In the genomic region with DNA sequence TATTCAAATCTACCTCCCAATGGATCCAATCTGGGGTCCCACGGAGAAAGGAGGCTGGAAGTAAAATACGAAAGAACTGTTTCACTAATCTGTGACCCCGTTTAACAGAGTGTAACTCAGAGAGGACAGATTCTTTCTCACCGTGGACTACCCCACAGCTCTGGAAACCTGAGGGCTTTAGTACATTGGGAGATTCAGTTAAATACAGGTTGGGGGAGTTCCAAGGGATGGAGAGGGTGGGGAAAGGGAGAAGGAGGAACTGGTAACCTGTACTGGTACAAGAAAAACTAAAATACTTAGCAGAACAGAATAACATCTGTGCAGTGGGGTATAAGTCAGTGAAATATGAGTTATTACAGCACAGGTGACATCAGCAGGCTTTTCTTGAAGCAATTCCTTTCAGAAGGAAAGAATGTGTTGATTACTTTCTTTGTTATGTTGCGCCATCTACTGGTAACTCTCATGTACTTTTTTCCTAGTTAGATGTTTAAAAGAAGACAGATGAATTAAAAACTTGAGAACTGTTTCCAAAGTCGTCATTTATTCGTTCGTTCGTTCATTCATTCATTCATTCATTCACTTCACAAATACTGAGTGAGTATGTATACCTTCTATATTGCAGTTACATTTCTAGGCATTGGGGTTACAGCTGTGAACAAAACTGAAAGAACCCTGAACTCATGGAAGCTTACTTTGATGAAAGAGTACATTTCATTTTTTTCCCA, we compare ENCODE assay signal across 8 cellular contexts. TPM values are rescaled to one million over a fixed set of nuclear protein-coding genes. Genes with fewer than 3 reads are reported as not detected.
DNase-seq lines count a peak whose midpoint lies in the region; ATAC-seq and TF ChIP-seq lines count a peak whose summit lies in the region.

No MANE protein-coding gene starts in this region.

- no peak overlapping the region for H3K4me2 ChIP-seq in PC-9

- no peak overlapping the region for H3K4me3 ChIP-seq in PC-9

- TF ChIP-seq CTCF in LNCAP (IDR thresholded peaks at IDR 0.05) (peak; percentile 62), PC-9 (conservative IDR thresholded peaks at IDR 0.05) (peak; percentile 80)

- no peak overlapping the region for H3K27ac Mint-ChIP-seq in memory B cell

- H2AFZ ChIP-seq in PC-9 = no peak overlapping the region

- CTCF ChIA-PET in PC-9 (lab: Charles Lee) = interaction anchor here (0.6 to 1.9 kb wide), 9 partner anchors 10 to 198 kb away, joined by 3 to 10 read pairs (median 4); no protein-coding TSS in a partner anchor

- peak; percentile 41 for ATAC-seq in memory B cell (ENCODE audit: low read depth)

- no peaks in the 10 kb centered on the region for H3K4me1 Mint-ChIP-seq in memory B cell

- H3K4me3 Mint-ChIP-seq in memory B cell = no peak overlapping the region

- no peaks in the 10 kb centered on the region for H3K9me2 ChIP-seq in PC-9 (ENCODE audit: insufficient read depth)

- intact Hi-C loops in PC-9 (cut with micrococcal nuclease; ENCODE audit: unreplicated experiment) = loop anchor here (1.0 to 10.0 kb wide), 6 partner anchors 80 to 785 kb away; no protein-coding TSS in a partner anchor

- BruUV-seq in PC-9 (replicated peaks; lab: Mats Ljungman, UMichigan) = no TSS peak

- H3K9me3 Mint-ChIP-seq in memory B cell = peaks cover 2% of the 10 kb centered on the region

- no peaks in the 10 kb centered on the region for H4K20me1 ChIP-seq in PC-9 (ENCODE audit: insufficient read depth)

- in situ Hi-C loops in G401 (cut with HindIII; ENCODE audit: low sequenced_read_pairs) = no loop called here

- H3K27ac ChIP-seq in PC-9 = no peak overlapping the region

- H3K36me3 Mint-ChIP-seq in memory B cell = peaks cover 2% of the 10 kb centered on the region

- no peaks in the 10 kb centered on the region for H3K36me3 ChIP-seq in PC-9 (ENCODE audit: low read depth)

- peak; percentile 79 for DNase-seq in G401 (ENCODE audit: low spot score)
- DNase-seq in PC-9 = peak in 1 of 2 experiments; percentile 68
- DNase-seq in dermis microvascular lymphatic vessel endothelial cell (ENCODE audit: low read depth in 2 of 2) = peak; percentile 54 to 79
- DNase-seq in memory B cell (ENCODE audit: low spot score in 2 of 2) = peak in 1 of 2 donors; percentile 45
- no peak for DNase-seq in islet precursor cell
- no peak for DNase-seq in nucleus accumbens (lab: John Stamatoyannopoulos, UW)
- no peak for DNase-seq in activated CD4-positive, alpha-beta T cell treated with anti-CD3 and anti-CD28 coated beads, Interleukin-2, amount 50 U/mL, for 4 hours

- H3K9me3 ChIP-seq in PC-9 (ENCODE audit: insufficient read depth, low read depth) = no peaks in the 10 kb centered on the region

- no peaks in the 10 kb centered on the region for H3K79me2 ChIP-seq in PC-9 (ENCODE audit: low read depth)

- H3F3A ChIP-seq in PC-9 (ENCODE audit: insufficient read depth, low read depth) = no peaks in the 10 kb centered on the region

- H3K27me3 Mint-ChIP-seq in memory B cell = no peaks in the 10 kb centered on the region

- H3K4me1 ChIP-seq in PC-9 (replicated peaks; ENCODE audit: insufficient read depth) = no peaks in the 10 kb centered on the region

- POLR2A ChIA-PET in PC-9 (lab: Charles Lee; ENCODE audit: unreplicated experiment) = interaction anchor here (0.7 kb wide), 1 partner anchor 250 kb away, joined by 5 read pairs; no protein-coding TSS in a partner anchor

- no peaks in the 10 kb centered on the region for H3K27me3 ChIP-seq in PC-9 (ENCODE audit: insufficient read depth, low read depth)

RNA-seq across cellular contexts. Expression of a gene that starts 30.0 kb away (rescaled TPM):
- 32.2 and 41.0 TPM in 2 replicates for total RNA-seq in G401 (2014; rRNA removed; shearing (Covaris generic))
- total RNA-seq in PC-9 (2021) = 7.1 and 7.6 TPM in 2 replicates
- 225 and 320 TPM in 2 replicates for total RNA-seq in dermis microvascular lymphatic vessel endothelial cell

Comparison
In these comparisons a context has a peak if more than half of its experiments do, and no peak if none do; other contexts are left out.
1. DNase-seq: peak in G401 (single experiment) and dermis microvascular lymphatic vessel endothelial cell (2 of 2); none in islet precursor cell (single experiment), nucleus accumbens (0 of 56) and activated CD4-positive, alpha-beta T cell treated with anti-CD3 and anti-CD28 coated beads, Interleukin-2, amount 50 U/mL, for 4 hours (0 of 2).